Comparison of ENCODE assay signal across 1 cellular context in genomic region chr9:127221695-127222094, GRCh38.
TF ChIP-seq lines count a peak whose summit lies in the region.

No MANE protein-coding gene starts in this region.

TF ChIP-seq in GM23338, 12 proteins besides CTCF, POLR2A, EP300 and RAD21:
- TF ChIP-seq EZH2 (IDR thresholded peaks at IDR 0.05; ENCODE audit: low read depth, unreplicated experiment) = no peak
- TF ChIP-seq EZH2phosphoT487 (IDR thresholded peaks at IDR 0.05; ENCODE audit: unreplicated experiment) = no peak
- TF ChIP-seq ETS1 (IDR thresholded peaks at IDR 0.05) = no peak
- TF ChIP-seq, protein P1, sequence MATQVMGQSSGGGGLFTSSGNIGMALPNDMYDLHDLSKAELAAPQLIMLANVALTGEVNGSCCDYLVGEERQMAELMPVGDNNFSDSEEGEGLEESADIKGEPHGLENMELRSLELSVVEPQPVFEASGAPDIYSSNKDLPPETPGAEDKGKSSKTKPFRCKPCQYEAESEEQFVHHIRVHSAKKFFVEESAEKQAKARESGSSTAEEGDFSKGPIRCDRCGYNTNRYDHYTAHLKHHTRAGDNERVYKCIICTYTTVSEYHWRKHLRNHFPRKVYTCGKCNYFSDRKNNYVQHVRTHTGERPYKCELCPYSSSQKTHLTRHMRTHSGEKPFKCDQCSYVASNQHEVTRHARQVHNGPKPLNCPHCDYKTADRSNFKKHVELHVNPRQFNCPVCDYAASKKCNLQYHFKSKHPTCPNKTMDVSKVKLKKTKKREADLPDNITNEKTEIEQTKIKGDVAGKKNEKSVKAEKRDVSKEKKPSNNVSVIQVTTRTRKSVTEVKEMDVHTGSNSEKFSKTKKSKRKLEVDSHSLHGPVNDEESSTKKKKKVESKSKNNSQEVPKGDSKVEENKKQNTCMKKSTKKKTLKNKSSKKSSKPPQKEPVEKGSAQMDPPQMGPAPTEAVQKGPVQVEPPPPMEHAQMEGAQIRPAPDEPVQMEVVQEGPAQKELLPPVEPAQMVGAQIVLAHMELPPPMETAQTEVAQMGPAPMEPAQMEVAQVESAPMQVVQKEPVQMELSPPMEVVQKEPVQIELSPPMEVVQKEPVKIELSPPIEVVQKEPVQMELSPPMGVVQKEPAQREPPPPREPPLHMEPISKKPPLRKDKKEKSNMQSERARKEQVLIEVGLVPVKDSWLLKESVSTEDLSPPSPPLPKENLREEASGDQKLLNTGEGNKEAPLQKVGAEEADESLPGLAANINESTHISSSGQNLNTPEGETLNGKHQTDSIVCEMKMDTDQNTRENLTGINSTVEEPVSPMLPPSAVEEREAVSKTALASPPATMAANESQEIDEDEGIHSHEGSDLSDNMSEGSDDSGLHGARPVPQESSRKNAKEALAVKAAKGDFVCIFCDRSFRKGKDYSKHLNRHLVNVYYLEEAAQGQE (IDR thresholded peaks at IDR 0.05; ENCODE audit: unreplicated experiment) = no peak
- TF ChIP-seq NANOG (IDR thresholded peaks at IDR 0.05; ENCODE audit: borderline replicate concordance) = no peak
- TF ChIP-seq ZNF114 (CRISPR knock-in tag; IDR thresholded peaks at IDR 0.05) = no peak
- no peak for TF ChIP-seq STAT1 (IDR thresholded peaks at IDR 0.05; ENCODE audit: unreplicated experiment)
- no peak for TF ChIP-seq JUNB (IDR thresholded peaks at IDR 0.05; ENCODE audit: unreplicated experiment)
- TF ChIP-seq CREB1 (CRISPR knock-in tag; IDR thresholded peaks at IDR 0.05; ENCODE audit: low read depth) = no peak
- TF ChIP-seq ZNF331 (CRISPR knock-in tag; IDR thresholded peaks at IDR 0.05; ENCODE audit: low read depth) = no peak
- TF ChIP-seq POLR2AphosphoS5 (IDR thresholded peaks at IDR 0.05; ENCODE audit: low read depth) = no peak
- TF ChIP-seq ZNF462 (CRISPR knock-in tag; IDR thresholded peaks at IDR 0.05) = no peak
